In the genomic region with DNA sequence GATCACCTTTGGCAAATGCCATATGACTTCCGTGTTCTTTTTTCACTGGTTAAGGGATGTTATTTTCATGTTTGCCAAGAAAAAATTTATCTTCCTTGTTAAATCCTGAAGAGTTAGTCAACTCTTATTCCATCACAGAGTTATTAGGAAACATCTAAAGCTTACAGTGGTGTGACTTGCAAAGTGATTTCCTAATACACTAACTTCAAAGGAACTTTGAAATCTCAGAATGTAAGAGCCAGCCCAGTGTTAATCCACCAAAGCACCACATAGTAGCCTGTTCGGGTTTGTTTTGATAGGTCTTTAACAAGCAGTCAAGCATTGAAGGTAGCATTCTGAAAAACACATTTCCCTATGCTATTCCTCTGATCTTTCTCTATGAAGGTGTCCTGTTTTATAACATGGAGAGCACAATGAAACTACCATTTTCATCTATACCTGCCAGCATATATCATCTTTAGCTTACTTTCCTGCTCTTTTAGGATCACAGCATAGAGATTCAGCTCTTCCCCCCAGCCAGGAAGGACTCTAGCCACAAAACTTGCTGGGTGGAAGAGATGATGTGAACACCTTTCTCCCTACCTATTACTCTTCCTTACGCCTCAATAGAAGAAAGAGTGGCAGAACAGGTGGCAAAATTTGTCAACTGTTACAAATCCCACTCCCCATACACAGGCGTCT, we compare ENCODE assay signal across 1 cellular context.
TF ChIP-seq lines count a peak whose summit lies in the region.

No MANE protein-coding gene starts in this region.

TF ChIP-seq in IMR-90, 13 proteins besides CTCF, POLR2A, EP300 and RAD21 (continued from another document):
- TF ChIP-seq, protein P1, sequence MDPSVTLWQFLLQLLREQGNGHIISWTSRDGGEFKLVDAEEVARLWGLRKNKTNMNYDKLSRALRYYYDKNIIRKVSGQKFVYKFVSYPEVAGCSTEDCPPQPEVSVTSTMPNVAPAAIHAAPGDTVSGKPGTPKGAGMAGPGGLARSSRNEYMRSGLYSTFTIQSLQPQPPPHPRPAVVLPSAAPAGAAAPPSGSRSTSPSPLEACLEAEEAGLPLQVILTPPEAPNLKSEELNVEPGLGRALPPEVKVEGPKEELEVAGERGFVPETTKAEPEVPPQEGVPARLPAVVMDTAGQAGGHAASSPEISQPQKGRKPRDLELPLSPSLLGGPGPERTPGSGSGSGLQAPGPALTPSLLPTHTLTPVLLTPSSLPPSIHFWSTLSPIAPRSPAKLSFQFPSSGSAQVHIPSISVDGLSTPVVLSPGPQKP (IDR thresholded peaks at IDR 0.05; ENCODE audit: borderline replicate concordance, low read depth, low read length): no peak
- TF ChIP-seq RFX5 (IDR thresholded peaks at IDR 0.05; ENCODE audit: low read depth, low read length): no peak
- no peak for TF ChIP-seq MAFK (IDR thresholded peaks at IDR 0.05; ENCODE audit: low read depth, low read length)
- TF ChIP-seq SMC3 (IDR thresholded peaks at IDR 0.05; ENCODE audit: low read depth, low read length): no peak
